3 cellular contexts compared by ENCODE assay signal in genomic region chr5:169979871-169980270, GRCh38.
TF ChIP-seq lines count a peak whose summit lies in the region.

No MANE protein-coding gene starts in this region.

TF ChIP-seq in A549, 52 proteins besides CTCF, POLR2A, EP300 and RAD21:
- TF ChIP-seq ZC3H11A (IDR thresholded peaks at IDR 0.05) = no peak
- TF ChIP-seq CBX8 (IDR thresholded peaks at IDR 0.05) = no peak

TF ChIP-seq in IMR-90, 13 proteins besides CTCF, POLR2A, EP300 and RAD21:
- TF ChIP-seq BHLHE40 (IDR thresholded peaks at IDR 0.05; ENCODE audit: low read depth, low read length) = no peak
- TF ChIP-seq NFE2L2 (IDR thresholded peaks at IDR 0.05; ENCODE audit: low read depth, low read length) = no peak
- no peak for TF ChIP-seq SMC3 (IDR thresholded peaks at IDR 0.05; ENCODE audit: low read depth, low read length)
- no peak for TF ChIP-seq FOS (IDR thresholded peaks at IDR 0.05; ENCODE audit: low read depth, low read length)
- TF ChIP-seq RFX5 (IDR thresholded peaks at IDR 0.05; ENCODE audit: low read depth, low read length) = no peak
- no peak for TF ChIP-seq CHD1 (IDR thresholded peaks at IDR 0.05; ENCODE audit: low read depth, low read length)
- no peak for TF ChIP-seq MAZ (IDR thresholded peaks at IDR 0.05; ENCODE audit: borderline replicate concordance, low read depth, low read length)
- TF ChIP-seq USF2 (IDR thresholded peaks at IDR 0.05; ENCODE audit: low read depth, low read length) = no peak

TF ChIP-seq in H1, 55 proteins besides CTCF, POLR2A, EP300 and RAD21:
- TF ChIP-seq TEAD4 (IDR thresholded peaks at IDR 0.05; ENCODE audit: low read depth, low read length) (0 out of 2 replicates have a peak, but pooled peaks have one; percentile 45), SUZ12 (IDR thresholded peaks at IDR 0.05; ENCODE audit: low read length) (no peak), MAFK (IDR thresholded peaks at IDR 0.05; ENCODE audit: low read depth, low read length) (no peak), CHD7 (IDR thresholded peaks at IDR 0.05; ENCODE audit: insufficient replicate concordance, low read length) (no peak)
TF ChIP-seq in H1: peak in this region for 1.
